In genomic region chr1:23132033-23132432, GRCh38 we compare ENCODE assay signal across 25 cellular contexts.
"Had no signal": no experiment of that assay in that cellular context is flagged by ENCODE, and none has a peak within 500 bp of the region (broad histone marks: within the 10 kb centered on the region; RNA-seq: fewer than 3 reads in every experiment).

No MANE protein-coding gene starts in this region.

- H3K27ac ChIP-seq: cardiac muscle cell, left lung, right atrium auricular region, vagina had no signal

- H3K4me1 Mint-ChIP-seq: activated B cell treated with CpG ODN at 0.5 μM for 24 hours, nephron progenitor cell had no signal

- H3K36me3 ChIP-seq: cardiac muscle cell, left lung, right atrium auricular region, vagina had no signal

- H3K27ac Mint-ChIP-seq: activated B cell treated with CpG ODN at 0.5 μM for 24 hours; activated naive CD4-positive, alpha-beta T cell treated with anti-CD3 and anti-CD28 coated beads, Interleukin-2, amount 50 U/mL, for 24 hours; dendritic cell treated with granulocyte-macrophage colony-stimulating factor and Interleukin-4, amounts not matched to agents 40 ng/mL and 50 ng/mL, for 4 days; nephron progenitor cell; progenitor cell of endocrine pancreas; stimulated activated naive CD8-positive, alpha-beta T cell treated with anti-CD3 and anti-CD28 coated beads, Interleukin-15, Interleukin-2, amounts not matched to agents 100 ng/mL and 50 ng/mL, for 24 hours; T-cell had no signal

- H3K9me3 Mint-ChIP-seq: activated B cell treated with CpG ODN at 0.5 μM for 24 hours; activated naive CD4-positive, alpha-beta T cell treated with anti-CD3 and anti-CD28 coated beads, Interleukin-2, amount 50 U/mL, for 24 hours; dendritic cell treated with granulocyte-macrophage colony-stimulating factor and Interleukin-4, amounts not matched to agents 40 ng/mL and 50 ng/mL, for 4 days; nephron progenitor cell; stimulated activated naive CD8-positive, alpha-beta T cell treated with anti-CD3 and anti-CD28 coated beads, Interleukin-15, Interleukin-2, amounts not matched to agents 100 ng/mL and 50 ng/mL, for 24 hours; T-cell had no signal

- H3K27me3 Mint-ChIP-seq: activated B cell treated with CpG ODN at 0.5 μM for 24 hours; activated naive CD4-positive, alpha-beta T cell treated with anti-CD3 and anti-CD28 coated beads, Interleukin-2, amount 50 U/mL, for 24 hours; dendritic cell treated with granulocyte-macrophage colony-stimulating factor and Interleukin-4, amounts not matched to agents 40 ng/mL and 50 ng/mL, for 4 days; progenitor cell of endocrine pancreas; stimulated activated naive CD8-positive, alpha-beta T cell treated with anti-CD3 and anti-CD28 coated beads, Interleukin-15, Interleukin-2, amounts not matched to agents 100 ng/mL and 50 ng/mL, for 24 hours; T-cell had no signal

- H3K4me3 ChIP-seq: cardiac muscle cell, left lung, right atrium auricular region, vagina had no signal

- H3K9me3 ChIP-seq: left lung, right atrium auricular region, vagina had no signal

- H3K4me3 Mint-ChIP-seq: activated B cell treated with CpG ODN at 0.5 μM for 24 hours; activated naive CD4-positive, alpha-beta T cell treated with anti-CD3 and anti-CD28 coated beads, Interleukin-2, amount 50 U/mL, for 24 hours; dendritic cell treated with granulocyte-macrophage colony-stimulating factor and Interleukin-4, amounts not matched to agents 40 ng/mL and 50 ng/mL, for 4 days; nephron progenitor cell; stimulated activated naive CD8-positive, alpha-beta T cell treated with anti-CD3 and anti-CD28 coated beads, Interleukin-15, Interleukin-2, amounts not matched to agents 100 ng/mL and 50 ng/mL, for 24 hours; T-cell had no signal

- DNase-seq: activated B cell treated with CpG ODN at 0.5 μM for 24 hours; activated CD4-positive, alpha-beta T cell treated with anti-CD3 and anti-CD28 coated beads, Interleukin-2, amount 50 U/mL, for 1 hour; activated effector memory CD4-positive, alpha-beta T cell treated with Interleukin-2 at 50 U/mL for 16 hours; activated T-cell treated with anti-CD3 and anti-CD28 coated beads for 4 hours; amniotic stem cell; effector memory CD4-positive, alpha-beta T cell; foreskin fibroblast; glutamatergic neuron; hypothalamus; kidney; left lung; midbrain; nephron progenitor cell; nucleus accumbens; stimulated activated CD4-positive, alpha-beta T cell treated with anti-CD3 and anti-CD28 coated beads, Interleukin-12 subunit alpha, Interleukin-12 subunit beta, amount 100 ng/mL, for 4 hours; stimulated activated CD4-positive, alpha-beta T cell treated with anti-CD3 and anti-CD28 coated beads, Interleukin-1b, Interleukin-23, amount 100 ng/mL, for 48 hours; T-cell; trophoblast cell had no signal
